Comparison of ENCODE assay signal across 8 cellular contexts in genomic region chr7:20307119-20307518, GRCh38. TPM values are rescaled to one million over a fixed set of nuclear protein-coding genes. Genes with fewer than 3 reads are reported as not detected.
DNase-seq lines count a peak whose midpoint lies in the region; ATAC-seq and TF ChIP-seq lines count a peak whose summit lies in the region.

No MANE protein-coding gene starts in this region.

- ATAC-seq in HG03342 (IDR thresholded peaks at IDR 0.05; ENCODE audit: unreplicated experiment) (peak; percentile 85), upper lobe of right lung (peak; percentile 33)

- H3K4me1 ChIP-seq in upper lobe of right lung, result no peaks in the 10 kb centered on the region

- no peak overlapping the region for H3K4me3 ChIP-seq in upper lobe of right lung

- no peak for TF ChIP-seq CTCF in upper lobe of right lung (IDR thresholded peaks at IDR 0.05)

- peak; percentile 49 for DNase-seq in NCI-H510A treated with DMSO at 0.1 percent for 48 hours (lab: John Stamatoyannopoulos, UW)
- no peak for DNase-seq in NCI-H510A (lab: John Stamatoyannopoulos, UW)
- peak; percentile 87 for DNase-seq in astrocyte of the hippocampus (ENCODE audit: low read depth, low spot score)
- DNase-seq in upper lobe of right lung, result no peak
- no peak for DNase-seq in Kasumi-1 (lab: John Stamatoyannopoulos, UW)
- DNase-seq in middle frontal gyrus (ENCODE audit: extremely low spot score, low spot score), result no peak
- DNase-seq in occipital lobe (lab: John Stamatoyannopoulos, UW), result no peak

- H3K36me3 ChIP-seq in upper lobe of right lung, result no peaks in the 10 kb centered on the region

- intact Hi-C loops in upper lobe of right lung (cut with DNase I), result no loop called here

- no peak overlapping the region for H3K27ac ChIP-seq in upper lobe of right lung

- H3K27me3 ChIP-seq in upper lobe of right lung, result no peaks in the 10 kb centered on the region

- H3K9me3 ChIP-seq in upper lobe of right lung, result no peaks in the 10 kb centered on the region

RNA-seq across cellular contexts. Expression of gene ITGB8, which starts 23.6 kb away (rescaled TPM):
- total RNA-seq in upper lobe of right lung, result 4.6 TPM
- total RNA-seq in occipital lobe, result 109 TPM

Comparison
In these comparisons a context has a peak if more than half of its experiments do, and no peak if none do; other contexts are left out.
1. DNase-seq: peak in NCI-H510A treated with DMSO at 0.1 percent for 48 hours (single experiment) and astrocyte of the hippocampus (single experiment); none in NCI-H510A (single experiment), upper lobe of right lung (single experiment), Kasumi-1 (0 of 2), middle frontal gyrus (single experiment) and occipital lobe (single experiment).
2. RNA of gene ITGB8, which starts 23.6 kb away (total RNA-seq): 109 TPM in occipital lobe (single experiment); 4.6 TPM in upper lobe of right lung (single experiment); every median in the first group is over 10 times any median in the second.